In genomic region chr13:24323036-24323738, GRCh38 we compare ENCODE assay signal across 17 cellular contexts. TPM values are rescaled to one million over a fixed set of nuclear protein-coding genes. Genes with fewer than 3 reads are reported as not detected.
DNase-seq lines count a peak whose midpoint lies in the region; ATAC-seq, FAIRE-seq and TF ChIP-seq lines count a peak whose summit lies in the region.
"Had no signal": no experiment of that assay in that cellular context is flagged by ENCODE, and none has a peak within 500 bp of the region (broad histone marks: within the 10 kb centered on the region; RNA-seq: fewer than 3 reads in every experiment).

No MANE protein-coding gene starts in this region.

- no peak overlapping the region for H3T11ph ChIP-seq in H9 (ENCODE audit: low read length)

- no peak overlapping the region for H2BK15ac ChIP-seq in H9 (ENCODE audit: low read depth, low read length)

- peak; percentile 5 for DNase-seq in AG20443 (ENCODE audit: low spot score)
- DNase-seq in esophagus muscularis mucosa (ENCODE audit: extremely low spot score): peak; percentile 45
- peak; percentile 32 to 58 (median 50) for DNase-seq in mucosa of descending colon
- no peak for DNase-seq in stimulated activated naive B cell treated with anti-CD40 and anti-IgM and Interleukin-4, amounts not matched to agents 10 μg/mL and 1 μg/mL and 100 μg/mL, for 72 hours
- DNase-seq in H9: no peak
- DNase-seq in activated CD8-positive, alpha-beta memory T cell treated with anti-CD3 and anti-CD28 coated beads for 24 hours: no peak
- DNase-seq in small intestine: no peak
- DNase-seq: AML-193; CD8-positive, alpha-beta memory T cell; DMS 273 treated with DMSO at 0.1 percent for 48 hours; IMR-90 had no signal

- H3K18ac ChIP-seq in H9 (ENCODE audit: insufficient read length, low read depth, low read length): no peak overlapping the region

- H3K4me3 ChIP-seq in esophagus muscularis mucosa (no peak overlapping the region), mucosa of descending colon (no peak overlapping the region), small intestine (ENCODE audit: low read depth in 1 of 2, low read length in 2 of 2) (no peak overlapping the region)
- H3K4me3 ChIP-seq: BLaER1, GM12878 had no signal

- peak; percentile 65 for ATAC-seq in mucosa of descending colon
- ATAC-seq in stimulated activated naive B cell treated with anti-CD40 and anti-IgM and Interleukin-4, amounts not matched to agents 10 μg/mL and 1 μg/mL and 100 μg/mL, for 72 hours (replicated peaks): no peak

- no peak for FAIRE-seq in small intestine (lab: Jason Lieb, UNC)
- FAIRE-seq: GM12878, H54 had no signal

- H3K36me3 Mint-ChIP-seq in stimulated activated naive B cell treated with anti-CD40 and anti-IgM and Interleukin-4, amounts not matched to agents 10 μg/mL and 1 μg/mL and 100 μg/mL, for 72 hours: no peaks in the 10 kb centered on the region
- no peaks in the 10 kb centered on the region; a peak in 1 of 7 replicates for H3K36me3 Mint-ChIP-seq in H9 (ENCODE audit: insufficient read depth in 1 of 3, low read depth in 3 of 3)

- no peak overlapping the region for H2BK120ac ChIP-seq in H9 (ENCODE audit: low read depth, low read length, poor library complexity, severe bottlenecking)

- intact Hi-C loops in esophagus muscularis mucosa (cut with DNase I) (loop anchor here (5.0 kb wide), 1 partner anchor 431 kb away; no protein-coding TSS in a partner anchor), mucosa of descending colon (cut with DNase I, micrococcal nuclease) (no loop called here)

- no peak overlapping the region for H3K4me3 Mint-ChIP-seq in stimulated activated naive B cell treated with anti-CD40 and anti-IgM and Interleukin-4, amounts not matched to agents 10 μg/mL and 1 μg/mL and 100 μg/mL, for 72 hours
- no peak overlapping the region for H3K4me3 Mint-ChIP-seq in H9
- H3K4me3 Mint-ChIP-seq: CD8-positive, alpha-beta memory T cell had no signal

- no peaks in the 10 kb centered on the region for H3K4me1 ChIP-seq in esophagus muscularis mucosa
- no peaks in the 10 kb centered on the region for H3K4me1 ChIP-seq in mucosa of descending colon (ENCODE audit: low read depth)
- no peaks in the 10 kb centered on the region for H3K4me1 ChIP-seq in H9 (ENCODE audit: insufficient read depth, low read length)
- no peaks in the 10 kb centered on the region for H3K4me1 ChIP-seq in small intestine (ENCODE audit: control insufficient read depth in 2 of 2, insufficient read depth in 1 of 2, low read depth in 1 of 2, low read length in 1 of 2)
- H3K4me1 ChIP-seq: BLaER1 had no signal

- no peak overlapping the region for H4K91ac ChIP-seq in H9 (ENCODE audit: insufficient read length, low read depth, low read length)

- no peak overlapping the region for H3K23ac ChIP-seq in H9 (ENCODE audit: insufficient read length, low read depth, low read length)

- TF ChIP-seq POLR2A in esophagus muscularis mucosa (IDR thresholded peaks at IDR 0.05; ENCODE audit: low read depth): no peak

- H3K36me3 ChIP-seq in esophagus muscularis mucosa (no peaks in the 10 kb centered on the region), mucosa of descending colon (ENCODE audit: low read depth) (no peaks in the 10 kb centered on the region), small intestine (ENCODE audit: control insufficient read depth in 2 of 2, insufficient read depth in 2 of 2, low read length in 2 of 2) (no peaks in the 10 kb centered on the region)
- H3K36me3 ChIP-seq: BLaER1 had no signal

- H3K27ac ChIP-seq in esophagus muscularis mucosa (replicated peaks in 1 of 4): no peak overlapping the region
- no peak overlapping the region for H3K27ac ChIP-seq in H9 (ENCODE audit: insufficient read length, low read depth, low read length)
- H3K27ac ChIP-seq in small intestine (ENCODE audit: low read depth in 1 of 2, low read length in 1 of 2): no peak overlapping the region
- H3K27ac ChIP-seq: 22Rv1, BLaER1 had no signal

- no peaks in the 10 kb centered on the region for H3K79me2 ChIP-seq in H9 (ENCODE audit: insufficient read depth, low read length)

- H2BK20ac ChIP-seq in H9 (ENCODE audit: low read depth, low read length, poor library complexity, severe bottlenecking): no peak overlapping the region

- H3K9me3 ChIP-seq in esophagus muscularis mucosa (no peaks in the 10 kb centered on the region), mucosa of descending colon (no peaks in the 10 kb centered on the region), H9 (ENCODE audit: control insufficient read depth, low read depth, low read length) (no peaks in the 10 kb centered on the region), small intestine (ENCODE audit: control insufficient read depth, low read depth) (no peaks in the 10 kb centered on the region)

- H3K27me3 ChIP-seq in esophagus muscularis mucosa: peaks cover 0 to 26% (median 0%) of the 10 kb centered on the region in 4 donors
- no peaks in the 10 kb centered on the region for H3K27me3 ChIP-seq in H9 (ENCODE audit: insufficient read depth, low read length)
- peaks cover 0 to 2% of the 10 kb centered on the region in 2 donors for H3K27me3 ChIP-seq in small intestine (ENCODE audit: control insufficient read depth in 2 of 2, insufficient read depth in 2 of 2, low read length in 2 of 2)
- H3K27me3 ChIP-seq: BLaER1 had no signal

- H3K23me2 ChIP-seq in H9 (ENCODE audit: insufficient read length, low read depth, low read length, poor library complexity, severe bottlenecking): no peaks in the 10 kb centered on the region

- no peak overlapping the region for H2BK12ac ChIP-seq in H9 (ENCODE audit: insufficient read length, low read depth, low read length)

- H2AK5ac ChIP-seq in H9 (ENCODE audit: insufficient read length, low read length): no peak overlapping the region

- H3K27ac Mint-ChIP-seq in stimulated activated naive B cell treated with anti-CD40 and anti-IgM and Interleukin-4, amounts not matched to agents 10 μg/mL and 1 μg/mL and 100 μg/mL, for 72 hours: peak overlapping the region; percentile 38
- no peak overlapping the region; a peak in 1 of 7 replicates for H3K27ac Mint-ChIP-seq in H9

- no peak overlapping the region for H2BK5ac ChIP-seq in H9 (ENCODE audit: insufficient read length, low read length)

- no peak overlapping the region for H3K9ac ChIP-seq in H9 (ENCODE audit: extremely low read depth, insufficient read length, low read length)
- H3K9ac ChIP-seq: BLaER1 had no signal

- H4K5ac ChIP-seq in H9 (ENCODE audit: insufficient read length, low read depth, low read length): no peak overlapping the region

- H3K27me3 Mint-ChIP-seq in stimulated activated naive B cell treated with anti-CD40 and anti-IgM and Interleukin-4, amounts not matched to agents 10 μg/mL and 1 μg/mL and 100 μg/mL, for 72 hours: peaks cover 24 to 26% of the 10 kb centered on the region in 2 donors
- H3K27me3 Mint-ChIP-seq in H9 (ENCODE audit: low read depth): peaks cover 16% of the 10 kb centered on the region

- WGBS in esophagus muscularis mucosa: 90% methylated on average over 28 of the region's 28 CpGs
- WGBS in H9 (ENCODE audit: extremely low coverage, insufficient read length, low lambda C conversion rate): no CpG with 5 or more reads among the region's 28 CpGs
- 68 to 80% (median 69%) methylated on average over 28 of the region's 28 CpGs for WGBS in small intestine, 3 donors

- no peak overlapping the region for H3K56ac ChIP-seq in H9 (ENCODE audit: insufficient read length, low read depth, low read length)

- no peaks in the 10 kb centered on the region for H3K79me1 ChIP-seq in H9 (ENCODE audit: insufficient read depth, low read depth, low read length, poor library complexity, severe bottlenecking)

- no peak for TF ChIP-seq EP300 in esophagus muscularis mucosa (IDR thresholded peaks at IDR 0.05)

- H3K4me2 ChIP-seq in H9 (ENCODE audit: insufficient read depth, insufficient read length, low read length): no peak overlapping the region
- H3K4me2 ChIP-seq: BLaER1 had no signal

- H3K9me3 Mint-ChIP-seq in stimulated activated naive B cell treated with anti-CD40 and anti-IgM and Interleukin-4, amounts not matched to agents 10 μg/mL and 1 μg/mL and 100 μg/mL, for 72 hours: no peaks in the 10 kb centered on the region
- no peaks in the 10 kb centered on the region for H3K9me3 Mint-ChIP-seq in H9

- H2AFZ ChIP-seq in H9 (ENCODE audit: low read length): no peak overlapping the region

- no peaks in the 10 kb centered on the region for H4K20me1 ChIP-seq in H9 (ENCODE audit: control insufficient read depth, insufficient read depth, insufficient read length)
- H4K20me1 ChIP-seq: BLaER1 had no signal

- H3K4ac ChIP-seq in H9 (ENCODE audit: low read depth, low read length): no peak overlapping the region

- peaks cover 4 to 7% of the 10 kb centered on the region in 2 donors for H3K4me1 Mint-ChIP-seq in stimulated activated naive B cell treated with anti-CD40 and anti-IgM and Interleukin-4, amounts not matched to agents 10 μg/mL and 1 μg/mL and 100 μg/mL, for 72 hours
- no peaks in the 10 kb centered on the region for H3K4me1 Mint-ChIP-seq in H9
- H3K4me1 Mint-ChIP-seq: CD8-positive, alpha-beta memory T cell had no signal

- H4K8ac ChIP-seq in H9 (replicated peaks; ENCODE audit: insufficient read length, low read depth, low read length): no peak overlapping the region

- no peak overlapping the region for H3K14ac ChIP-seq in H9 (ENCODE audit: insufficient read depth, low read length)

- no peak for TF ChIP-seq CTCF in esophagus muscularis mucosa (IDR thresholded peaks at IDR 0.05)
- TF ChIP-seq CTCF in mucosa of descending colon (IDR thresholded peaks at IDR 0.05): no peak
- no peak for TF ChIP-seq CTCF in H9 (conservative IDR thresholded peaks at IDR 0.05)

RNA-seq across cellular contexts. Expression of gene C1QTNF9, which starts 13.8 kb away (rescaled TPM):
- 1 to 10 TPM in 1 of 4 donors, under 1 TPM in 3; 0.32 to 2.0 (median 0.91) TPM for total RNA-seq in esophagus muscularis mucosa
- total RNA-seq in mucosa of descending colon: under 1 TPM in 2 of 3 donors, not detected in 1; 0.38 to 0.54 TPM
- total RNA-seq in H9 (2021): not detected in 2 replicates
- under 1 TPM in 1 of 3 donors, not detected in 2; 0.22 TPM for polyA plus RNA-seq in small intestine
- total RNA-seq: Calu3; CD8-positive, alpha-beta memory T cell; Daoy; GM12878 had no signal
- polyA plus RNA-seq: CD8-positive, alpha-beta memory T cell; GM12878 had no signal

Comparison
In these comparisons a context has a peak if more than half of its experiments do, and no peak if none do; other contexts are left out.
1. DNase-seq: peak in AG20443 (single experiment), esophagus muscularis mucosa (single experiment) and mucosa of descending colon (3 of 3); none in stimulated activated naive B cell treated with anti-CD40 and anti-IgM and Interleukin-4, amounts not matched to agents 10 μg/mL and 1 μg/mL and 100 μg/mL, for 72 hours (single experiment), H9 (single experiment), activated CD8-positive, alpha-beta memory T cell treated with anti-CD3 and anti-CD28 coated beads for 24 hours (single experiment) and small intestine (single experiment).